1 cellular context compared by ENCODE assay signal in the genomic region with DNA sequence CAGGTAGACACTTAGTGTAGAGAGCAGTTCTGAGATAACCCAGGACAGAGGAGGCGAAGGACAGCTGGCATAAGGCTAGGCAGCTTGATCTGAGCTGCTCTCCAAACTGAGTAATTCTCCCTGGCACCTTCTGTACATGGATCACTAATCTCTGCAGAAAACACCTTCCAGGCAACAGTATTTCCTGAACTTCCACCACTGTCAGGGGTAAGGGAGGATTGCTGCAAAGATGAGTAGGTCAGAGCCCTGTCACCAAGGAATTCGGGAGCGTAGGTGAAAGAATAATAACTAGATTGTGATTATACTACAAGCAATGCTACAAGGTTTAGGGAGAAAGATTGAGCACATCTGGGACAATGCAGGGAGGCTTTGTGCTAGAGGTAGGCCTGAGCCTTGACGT.
TF ChIP-seq lines count a peak whose summit lies in the region.

No MANE protein-coding gene starts in this region.

TF ChIP-seq in A549, 52 proteins besides CTCF, POLR2A, EP300 and RAD21 (continued from another document):
- TF ChIP-seq, protein P1, sequence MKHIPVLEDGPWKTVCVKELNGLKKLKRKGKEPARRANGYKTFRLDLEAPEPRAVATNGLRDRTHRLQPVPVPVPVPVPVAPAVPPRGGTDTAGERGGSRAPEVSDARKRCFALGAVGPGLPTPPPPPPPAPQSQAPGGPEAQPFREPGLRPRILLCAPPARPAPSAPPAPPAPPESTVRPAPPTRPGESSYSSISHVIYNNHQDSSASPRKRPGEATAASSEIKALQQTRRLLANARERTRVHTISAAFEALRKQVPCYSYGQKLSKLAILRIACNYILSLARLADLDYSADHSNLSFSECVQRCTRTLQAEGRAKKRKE (CRISPR knock-in tag; IDR thresholded peaks at IDR 0.05; ENCODE audit: low read depth) = no peak
- no peak for TF ChIP-seq HOXB13 (CRISPR knock-in tag; IDR thresholded peaks at IDR 0.05; ENCODE audit: low read depth)
- no peak for TF ChIP-seq MAZ (IDR thresholded peaks at IDR 0.05; ENCODE audit: borderline replicate concordance, low read depth, low read length)
- no peak for TF ChIP-seq HDAC2 (IDR thresholded peaks at IDR 0.05)
TF ChIP-seq in A549: peak in this region for 0.
